ENCODE assay signal across 8 cellular contexts in the genomic region with DNA sequence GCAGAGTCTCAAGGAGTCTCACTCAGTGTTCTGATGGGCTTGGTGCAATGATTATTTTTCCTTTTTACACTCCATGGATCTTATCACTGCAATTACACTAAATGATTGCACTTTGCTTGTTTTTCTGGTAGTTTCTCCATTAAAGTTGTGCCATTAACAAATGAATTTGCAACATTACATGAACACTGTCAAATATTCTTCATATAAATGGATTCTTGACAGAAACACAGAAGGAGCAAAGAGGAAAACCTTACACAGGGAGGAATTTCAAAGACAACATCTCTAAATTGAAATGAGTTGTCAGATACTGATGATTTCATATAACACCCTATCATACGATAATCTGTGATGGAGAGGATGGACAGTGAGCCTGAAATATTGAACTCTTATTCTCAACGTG.
"Had no signal": no experiment of that assay in that cellular context is flagged by ENCODE, and none has a peak within 500 bp of the region (broad histone marks: within the 10 kb centered on the region; RNA-seq: fewer than 3 reads in every experiment).

No MANE protein-coding gene starts in this region.

- H3K4me3 ChIP-seq: GM12878 had no signal

- ATAC-seq: GM12878 had no signal

- FAIRE-seq: G401.6, GM12878, GM12891, GM12892, GM18507, GM19239 had no signal

- DNase-seq: GDM1, GF-D8 had no signal
